ENCODE assay signal across 1 cellular context in genomic region chr17:45306623-45307022, GRCh38.
TF ChIP-seq lines count a peak whose summit lies in the region.

No MANE protein-coding gene starts in this region.

TF ChIP-seq in HepG2, 621 proteins besides CTCF, POLR2A, EP300 and RAD21:
- TF ChIP-seq FOXO4 (CRISPR knock-in tag; conservative IDR thresholded peaks at IDR 0.05): 0 out of 2 replicates have a peak, but pooled peaks have one; percentile 22
- TF ChIP-seq STAG1 (CRISPR knock-in tag; IDR thresholded peaks at IDR 0.05): peak; percentile 36
- no peak for TF ChIP-seq ASH2L (IDR thresholded peaks at IDR 0.05; ENCODE audit: insufficient read length, low read depth, low read length)
TF ChIP-seq in HepG2: peak in this region for 2.
